ENCODE assay signal across 8 cellular contexts in genomic region chr22:39534591-39535301, GRCh38. TPM values are rescaled to one million over a fixed set of nuclear protein-coding genes. Genes with fewer than 3 reads are reported as not detected.
DNase-seq lines count a peak whose midpoint lies in the region; ATAC-seq and TF ChIP-seq lines count a peak whose summit lies in the region.

No MANE protein-coding gene starts in this region.

- no peaks in the 10 kb centered on the region for H3K9me2 ChIP-seq in PC-9 (ENCODE audit: insufficient read depth)

- POLR2A ChIA-PET in PC-9 (lab: Charles Lee; ENCODE audit: unreplicated experiment), result no interaction called here

- CTCF ChIA-PET in PC-9 (lab: Charles Lee), result interaction anchor here (0.6 to 2.1 kb wide), 9 partner anchors 41 to 1059 kb away, joined by 3 to 11 read pairs (median 3); partner anchors contain the start of gene TAB1

- TF ChIP-seq CTCF in H9 (conservative IDR thresholded peaks at IDR 0.05) (peak; percentile 98), PC-9 (conservative IDR thresholded peaks at IDR 0.05) (peak; percentile 100), fibroblast of the aortic adventitia (IDR thresholded peaks at IDR 0.05; ENCODE audit: insufficient read depth, low read length) (peak; percentile 82), neural progenitor cell (IDR thresholded peaks at IDR 0.05) (peak; percentile 94)

- H3K27me3 Mint-ChIP-seq in H9 (ENCODE audit: low read depth), result no peaks in the 10 kb centered on the region; the same call in none of the 2 replicates
- no peaks in the 10 kb centered on the region for H3K27me3 Mint-ChIP-seq in activated T-cell treated with anti-CD3 and anti-CD28 coated beads, Interleukin-2, amount 50 U/mL, for 72 hours (ENCODE audit: low read depth)
- peaks cover 2% of the 10 kb centered on the region for H3K27me3 Mint-ChIP-seq in neural progenitor cell (ENCODE audit: insufficient read depth, low read depth)

- H2BK12ac ChIP-seq in H9 (ENCODE audit: insufficient read length, low read depth, low read length), result no peak overlapping the region

- H3F3A ChIP-seq in PC-9 (ENCODE audit: insufficient read depth, low read depth) (peaks cover 34% of the 10 kb centered on the region; the same call in 1 of the 2 replicates), neural progenitor cell (ENCODE audit: low read depth) (peaks cover 33% of the 10 kb centered on the region)

- H3K27me3 ChIP-seq in BLaER1 (no peaks in the 10 kb centered on the region), H9 (ENCODE audit: insufficient read depth, low read length) (no peaks in the 10 kb centered on the region), PC-9 (ENCODE audit: insufficient read depth, low read depth) (no peaks in the 10 kb centered on the region), neural progenitor cell (no peaks in the 10 kb centered on the region)

- H3K36me3 Mint-ChIP-seq in H9 (ENCODE audit: insufficient read depth in 1 of 3, low read depth in 3 of 3), result peaks cover 5 to 21% (median 19%) of the 10 kb centered on the region in 3 experiments
- H3K36me3 Mint-ChIP-seq in activated T-cell treated with anti-CD3 and anti-CD28 coated beads, Interleukin-2, amount 50 U/mL, for 72 hours (ENCODE audit: insufficient read depth in 2 of 2), result peaks cover 0 to 9% of the 10 kb centered on the region in 2 donors
- H3K36me3 Mint-ChIP-seq in neural progenitor cell, result no peaks in the 10 kb centered on the region

- H4K91ac ChIP-seq in H9 (ENCODE audit: insufficient read length, low read depth, low read length), result no peak overlapping the region

- H3K4me1 Mint-ChIP-seq in H9, result peaks cover 47 to 54% of the 10 kb centered on the region in 2 experiments
- peaks cover 29% of the 10 kb centered on the region for H3K4me1 Mint-ChIP-seq in activated T-cell treated with anti-CD3 and anti-CD28 coated beads, Interleukin-2, amount 50 U/mL, for 72 hours (ENCODE audit: low read depth)
- H3K4me1 Mint-ChIP-seq in neural progenitor cell, result peaks cover 27% of the 10 kb centered on the region

- H3K4me1 ChIP-seq in BLaER1, result peaks cover 61% of the 10 kb centered on the region
- peaks cover 3% of the 10 kb centered on the region; the same call in 1 of the 2 replicates for H3K4me1 ChIP-seq in H9 (ENCODE audit: insufficient read depth, low read length)
- H3K4me1 ChIP-seq in PC-9 (replicated peaks; ENCODE audit: insufficient read depth), result peaks cover 24% of the 10 kb centered on the region
- H3K4me1 ChIP-seq in neural progenitor cell, result peaks cover 23% of the 10 kb centered on the region

- peak overlapping the region; percentile 21 to 61; a peak in 4 of 5 replicates for H3K4me3 Mint-ChIP-seq in H9
- peak overlapping the region; percentile 69 to 79 for H3K4me3 Mint-ChIP-seq in activated T-cell treated with anti-CD3 and anti-CD28 coated beads, Interleukin-2, amount 50 U/mL, for 72 hours
- peak overlapping the region; percentile 73 for H3K4me3 Mint-ChIP-seq in neural progenitor cell

- H3K4me3 ChIP-seq in BLaER1 (no peak overlapping the region), PC-9 (peak overlapping the region; percentile 10; the same call in 1 of the 2 replicates), fibroblast of the aortic adventitia (ENCODE audit: low read depth, low read length) (no peak overlapping the region), neural progenitor cell (peak overlapping the region; percentile 27)

- no CpG with 5 or more reads among the region's 40 CpGs for WGBS in H9 (ENCODE audit: extremely low coverage, insufficient read length, low lambda C conversion rate)

- peaks cover 2% of the 10 kb centered on the region; the same call in 1 of the 2 replicates for H3K79me2 ChIP-seq in H9 (ENCODE audit: insufficient read depth, low read length)
- H3K79me2 ChIP-seq in PC-9 (ENCODE audit: low read depth), result peaks cover 26% of the 10 kb centered on the region
- peaks cover 22% of the 10 kb centered on the region for H3K79me2 ChIP-seq in neural progenitor cell (ENCODE audit: low read depth)

- H3K23me2 ChIP-seq in H9 (ENCODE audit: insufficient read length, low read depth, low read length, poor library complexity, severe bottlenecking), result peaks cover 6% of the 10 kb centered on the region

- H3K9ac ChIP-seq in BLaER1, result no peak overlapping the region
- H3K9ac ChIP-seq in H9 (ENCODE audit: extremely low read depth, insufficient read length, low read length), result no peak overlapping the region
- no peak overlapping the region for H3K9ac ChIP-seq in neural progenitor cell

- H3K18ac ChIP-seq in H9 (ENCODE audit: insufficient read length, low read depth, low read length), result no peak overlapping the region

- DNase-seq in H9 (peak; percentile 90), PC-9 (peak; percentile 58 to 78), fibroblast of the aortic adventitia (ENCODE audit: low read depth) (peak; percentile 63), neural progenitor cell (ENCODE audit: low spot score) (peak; percentile 94), substantia nigra (lab: John Stamatoyannopoulos, UW) (peak in 44 of 49 donors; percentile 22 to 95 (median 65))
- peak; percentile 84 to 89 for DNase-seq in activated T-cell treated with anti-CD3 and anti-CD28 coated beads, Interleukin-2, amount 50 U/mL, for 72 hours

- H4K20me1 ChIP-seq in BLaER1 (peaks cover 20% of the 10 kb centered on the region), H9 (ENCODE audit: control insufficient read depth, insufficient read depth, insufficient read length) (no peaks in the 10 kb centered on the region), PC-9 (ENCODE audit: insufficient read depth) (0 out of 2 replicates have a peak, but pooled peaks cover 3% of the 10 kb centered on the region), neural progenitor cell (ENCODE audit: low read depth) (peaks cover 17% of the 10 kb centered on the region)

- H3T11ph ChIP-seq in H9 (ENCODE audit: low read length), result no peak overlapping the region

- intact Hi-C loops in PC-9 (cut with micrococcal nuclease; ENCODE audit: unreplicated experiment), result loop anchor here (1.0 kb wide), 1 partner anchor 490 kb away; no protein-coding TSS in a partner anchor

- H3K27ac ChIP-seq in BLaER1 (peak overlapping the region; percentile 27; the same call in 1 of the 2 replicates), H9 (ENCODE audit: insufficient read length, low read depth, low read length) (no peak overlapping the region), PC-9 (no peak overlapping the region), neural progenitor cell (no peak overlapping the region), substantia nigra (ENCODE audit: low read depth, low read length, poor library complexity, severe bottlenecking) (peak overlapping the region; percentile 78)

- no peak overlapping the region for H2BK20ac ChIP-seq in H9 (ENCODE audit: low read depth, low read length, poor library complexity, severe bottlenecking)

- H2AK5ac ChIP-seq in H9 (ENCODE audit: insufficient read length, low read length), result no peak overlapping the region

- H3K79me1 ChIP-seq in H9 (ENCODE audit: insufficient read depth, low read depth, low read length, poor library complexity, severe bottlenecking), result no peaks in the 10 kb centered on the region

- no TSS peak for BruUV-seq in PC-9 (replicated peaks; lab: Mats Ljungman, UMichigan)

- no peak overlapping the region for H3K56ac ChIP-seq in H9 (ENCODE audit: insufficient read length, low read depth, low read length)

- no peak overlapping the region for H3K27ac Mint-ChIP-seq in H9
- H3K27ac Mint-ChIP-seq in activated T-cell treated with anti-CD3 and anti-CD28 coated beads, Interleukin-2, amount 50 U/mL, for 72 hours, result no peak overlapping the region
- H3K27ac Mint-ChIP-seq in neural progenitor cell, result no peak overlapping the region

- H2AFZ ChIP-seq in H9 (ENCODE audit: low read length) (no peak overlapping the region), PC-9 (peak overlapping the region; percentile 61), neural progenitor cell (replicated peaks) (peak overlapping the region; percentile 68)

- H4K8ac ChIP-seq in H9 (replicated peaks; ENCODE audit: insufficient read length, low read depth, low read length), result no peak overlapping the region

- no peak overlapping the region for H2BK5ac ChIP-seq in H9 (ENCODE audit: insufficient read length, low read length)

- H3K23ac ChIP-seq in H9 (ENCODE audit: insufficient read length, low read depth, low read length), result no peak overlapping the region

- peak; percentile 28 to 34 for ATAC-seq in activated T-cell treated with anti-CD3 and anti-CD28 coated beads, Interleukin-2, amount 50 U/mL, for 72 hours (replicated peaks in 1 of 2)
- no peak for ATAC-seq in HG03469 (IDR thresholded peaks at IDR 0.05; ENCODE audit: unreplicated experiment)

- H3K4ac ChIP-seq in H9 (ENCODE audit: low read depth, low read length), result no peak overlapping the region

- no peak overlapping the region for H2BK120ac ChIP-seq in H9 (ENCODE audit: low read depth, low read length, poor library complexity, severe bottlenecking)

- no peak overlapping the region for H4K5ac ChIP-seq in H9 (ENCODE audit: insufficient read length, low read depth, low read length)

- H3K36me3 ChIP-seq in BLaER1, result peaks cover 14% of the 10 kb centered on the region
- no peaks in the 10 kb centered on the region for H3K36me3 ChIP-seq in PC-9 (ENCODE audit: low read depth)
- no peaks in the 10 kb centered on the region for H3K36me3 ChIP-seq in neural progenitor cell

- H3K9me3 ChIP-seq in BLaER1 (no peaks in the 10 kb centered on the region), H9 (ENCODE audit: control insufficient read depth, low read depth, low read length) (no peaks in the 10 kb centered on the region), PC-9 (ENCODE audit: insufficient read depth, low read depth) (no peaks in the 10 kb centered on the region), neural progenitor cell (ENCODE audit: low read depth) (no peaks in the 10 kb centered on the region)

- 0 out of 2 replicates have a peak overlapping the region, but pooled peaks have one; percentile 5 for H3K14ac ChIP-seq in H9 (ENCODE audit: insufficient read depth, low read length)

- H2BK15ac ChIP-seq in H9 (ENCODE audit: low read depth, low read length), result no peak overlapping the region

- H3K4me2 ChIP-seq in BLaER1 (peak overlapping the region; percentile 82), H9 (ENCODE audit: insufficient read depth, insufficient read length, low read length) (peak overlapping the region; percentile 2), PC-9 (peak overlapping the region; percentile 73), neural progenitor cell (peak overlapping the region; percentile 63)

- H3K9me3 Mint-ChIP-seq in H9, result no peaks in the 10 kb centered on the region; a peak in 1 of 5 replicates
- H3K9me3 Mint-ChIP-seq in activated T-cell treated with anti-CD3 and anti-CD28 coated beads, Interleukin-2, amount 50 U/mL, for 72 hours, result no peaks in the 10 kb centered on the region
- no peaks in the 10 kb centered on the region for H3K9me3 Mint-ChIP-seq in neural progenitor cell

RNA-seq across cellular contexts. Expression of gene RPS19BP1, which starts 2.2 kb away (rescaled TPM):
- total RNA-seq in H9 (2021) (65.0 and 72.2 TPM in 2 replicates), PC-9 (2021) (60.7 and 94.3 TPM in 2 replicates), fibroblast of the aortic adventitia (ENCODE audit: low replicate concordance) (39.6 and 108 TPM in 2 replicates), neural progenitor cell (ENCODE audit: low replicate concordance) (27.7 and 68.3 TPM in 2 replicates)
- total RNA-seq in activated T-cell treated with anti-CD3 and anti-CD28 coated beads, Interleukin-2, amount 50 U/mL, for 72 hours, result 10 to 100 TPM; 78.3 to 82.0 TPM

RNA-seq across cellular contexts. Expression of gene ATF4, which starts 14.4 kb away (rescaled TPM):
- total RNA-seq in H9 (2021), result 455 TPM in 2 replicates
- total RNA-seq in PC-9 (2021), result 488 and 588 TPM in 2 replicates
- total RNA-seq in activated T-cell treated with anti-CD3 and anti-CD28 coated beads, Interleukin-2, amount 50 U/mL, for 72 hours, result 100 to 1,000 TPM; 779 to 836 TPM
- 259 and 946 TPM in 2 replicates for total RNA-seq in fibroblast of the aortic adventitia (ENCODE audit: low replicate concordance)
- 189 and 230 TPM in 2 replicates for total RNA-seq in neural progenitor cell (ENCODE audit: low replicate concordance)

RNA-seq across cellular contexts. Expression of gene MIEF1, which starts 32.7 kb away (rescaled TPM):
- total RNA-seq in H9 (2021) (32.6 and 34.7 TPM in 2 replicates), PC-9 (2021) (36.9 TPM in 2 replicates), fibroblast of the aortic adventitia (ENCODE audit: low replicate concordance) (24.0 and 27.7 TPM in 2 replicates), neural progenitor cell (ENCODE audit: low replicate concordance) (22.0 and 32.7 TPM in 2 replicates)
- 10 to 100 TPM; 49.5 to 58.3 TPM for total RNA-seq in activated T-cell treated with anti-CD3 and anti-CD28 coated beads, Interleukin-2, amount 50 U/mL, for 72 hours

RNA-seq across cellular contexts. Expression of gene CACNA1I, which starts 35.8 kb away (rescaled TPM):
- 0.50 and 0.53 TPM in 2 replicates for total RNA-seq in H9 (2021)
- 2.5 and 2.8 TPM in 2 replicates for total RNA-seq in PC-9 (2021)
- total RNA-seq in activated T-cell treated with anti-CD3 and anti-CD28 coated beads, Interleukin-2, amount 50 U/mL, for 72 hours, result under 1 TPM; 0.34 to 0.58 TPM
- total RNA-seq in fibroblast of the aortic adventitia (ENCODE audit: low replicate concordance), result under 0.01 and 0.08 TPM in 2 replicates
- total RNA-seq in neural progenitor cell (ENCODE audit: low replicate concordance), result 0.11 and 0.22 TPM in 2 replicates

Comparison
In these comparisons a context has a peak if more than half of its experiments do, and no peak if none do; other contexts are left out.
1. H3K27ac ChIP-seq: peak in BLaER1 (single experiment) and substantia nigra (single experiment); none in H9 (single experiment), PC-9 (single experiment) and neural progenitor cell (single experiment).
2. H3K4me2 ChIP-seq: peak in every context shown above with its lines; median percentile 82 in BLaER1; 73 in PC-9; 63 in neural progenitor cell; 2 in H9.
3. H3K4me3 ChIP-seq: peak in PC-9 (single experiment) and neural progenitor cell (single experiment); none in BLaER1 (single experiment) and fibroblast of the aortic adventitia (single experiment).
4. Peak in every context shown above with its lines, with median percentiles within 50 percentile points of each other: DNase-seq, H3K4me3 Mint-ChIP-seq and CTCF ChIP-seq.